In the genomic region with DNA sequence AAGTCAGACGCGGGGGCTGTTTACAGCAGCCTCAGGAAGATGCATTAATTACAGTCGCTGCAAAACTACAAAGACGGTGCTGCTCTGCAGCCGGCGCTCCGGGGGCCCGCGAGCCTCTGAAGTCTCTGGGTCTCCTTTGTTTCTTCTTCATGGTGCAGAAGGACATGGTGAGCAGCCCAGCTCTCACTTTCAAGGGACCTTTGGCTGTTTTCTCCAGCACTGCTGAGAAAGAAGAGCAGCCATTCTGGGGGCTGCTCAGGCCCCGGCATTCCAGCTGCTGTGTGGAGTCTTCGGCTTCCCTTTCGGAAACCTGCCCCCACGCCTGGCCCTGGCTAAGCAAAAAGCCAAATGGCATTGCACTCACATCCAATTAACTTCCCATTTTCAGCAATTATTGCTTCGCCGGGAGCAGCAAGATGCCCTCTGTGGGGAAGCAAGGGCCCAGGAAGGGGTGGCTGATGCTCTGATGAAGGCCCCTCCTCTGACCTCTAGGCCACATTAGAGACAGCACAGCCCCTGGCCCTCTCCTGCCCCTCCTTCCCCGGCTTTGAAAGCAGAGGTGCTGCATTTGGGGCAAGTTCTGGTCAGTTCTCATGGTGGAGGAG, we compare ENCODE assay signal across 16 cellular contexts.
"Had no signal": no experiment of that assay in that cellular context is flagged by ENCODE, and none has a peak within 500 bp of the region (broad histone marks: within the 10 kb centered on the region; RNA-seq: fewer than 3 reads in every experiment).

No MANE protein-coding gene starts in this region.

- H3K27ac Mint-ChIP-seq: activated naive CD4-positive, alpha-beta T cell treated with anti-CD3 and anti-CD28 coated beads, Interleukin-2, amount 10 ng/mL, durations not matched to agents 7 days and 5 days; activated T-helper 1 cell treated with anti-CD3 and anti-CD28 coated beads, Interleukin-12 subunit alpha, Interleukin-12 subunit beta, Interleukin-2, Interleukin-4 antibody, amounts not matched to agents 30 ng/mL and 10 ng/mL and 1 ng/mL, durations not matched to agents 14 hours and 24 hours and 36 hours; dendritic cell treated with granulocyte-macrophage colony-stimulating factor and Interleukin-4, amounts not matched to agents 40 ng/mL and 50 ng/mL, for 4 days; effector memory CD8-positive, alpha-beta T cell; stimulated activated memory B cell treated with anti-CD40 and anti-IgM and Interleukin-4, amounts not matched to agents 10 μg/mL and 1 μg/mL and 100 μg/mL, for 72 hours; T-helper 17 cell had no signal

- H3K36me3 Mint-ChIP-seq: activated naive CD4-positive, alpha-beta T cell treated with anti-CD3 and anti-CD28 coated beads, Interleukin-2, amount 10 ng/mL, durations not matched to agents 7 days and 5 days; stimulated activated memory B cell treated with anti-CD40 and anti-IgM and Interleukin-4, amounts not matched to agents 10 μg/mL and 1 μg/mL and 100 μg/mL, for 72 hours had no signal

- H3K27me3 ChIP-seq: hepatocyte, tibial nerve had no signal

- DNase-seq: activated CD4-positive, alpha-beta T cell treated with anti-CD3 and anti-CD28 coated beads for 48 hours; activated naive CD4-positive, alpha-beta T cell treated with anti-CD3 and anti-CD28 coated beads, Interleukin-2, amount 10 ng/mL, durations not matched to agents 7 days and 5 days; central memory CD4-positive, alpha-beta T cell; effector memory CD8-positive, alpha-beta T cell; erythroblast; kidney glomerular epithelial cell; lower lobe of right lung; midbrain; small intestine; T-helper 17 cell had no signal

- H3K27ac ChIP-seq: hepatocyte, lower lobe of right lung, tibial nerve had no signal

- H3K4me3 Mint-ChIP-seq: activated naive CD4-positive, alpha-beta T cell treated with anti-CD3 and anti-CD28 coated beads, Interleukin-2, amount 10 ng/mL, durations not matched to agents 7 days and 5 days; activated T-helper 1 cell treated with anti-CD3 and anti-CD28 coated beads, Interleukin-12 subunit alpha, Interleukin-12 subunit beta, Interleukin-2, Interleukin-4 antibody, amounts not matched to agents 30 ng/mL and 10 ng/mL and 1 ng/mL, durations not matched to agents 14 hours and 24 hours and 36 hours; dendritic cell treated with granulocyte-macrophage colony-stimulating factor and Interleukin-4, amounts not matched to agents 40 ng/mL and 50 ng/mL, for 4 days; effector memory CD8-positive, alpha-beta T cell; stimulated activated memory B cell treated with anti-CD40 and anti-IgM and Interleukin-4, amounts not matched to agents 10 μg/mL and 1 μg/mL and 100 μg/mL, for 72 hours; T-helper 17 cell; WTC11 had no signal

- H3K27me3 Mint-ChIP-seq: stimulated activated memory B cell treated with anti-CD40 and anti-IgM and Interleukin-4, amounts not matched to agents 10 μg/mL and 1 μg/mL and 100 μg/mL, for 72 hours had no signal

- FAIRE-seq: small intestine had no signal

- H3K4me1 ChIP-seq: lower lobe of right lung, tibial nerve had no signal

- H3K9me3 ChIP-seq: lower lobe of right lung, tibial nerve had no signal

- H3K4me1 Mint-ChIP-seq: activated naive CD4-positive, alpha-beta T cell treated with anti-CD3 and anti-CD28 coated beads, Interleukin-2, amount 10 ng/mL, durations not matched to agents 7 days and 5 days; stimulated activated memory B cell treated with anti-CD40 and anti-IgM and Interleukin-4, amounts not matched to agents 10 μg/mL and 1 μg/mL and 100 μg/mL, for 72 hours; T-helper 17 cell; WTC11 had no signal

- H3K4me3 ChIP-seq: hepatocyte, lower lobe of right lung, tibial nerve had no signal

- H3K36me3 ChIP-seq: lower lobe of right lung, tibial nerve had no signal
